Comparison of ENCODE assay signal across 2 cellular contexts in the genomic region with DNA sequence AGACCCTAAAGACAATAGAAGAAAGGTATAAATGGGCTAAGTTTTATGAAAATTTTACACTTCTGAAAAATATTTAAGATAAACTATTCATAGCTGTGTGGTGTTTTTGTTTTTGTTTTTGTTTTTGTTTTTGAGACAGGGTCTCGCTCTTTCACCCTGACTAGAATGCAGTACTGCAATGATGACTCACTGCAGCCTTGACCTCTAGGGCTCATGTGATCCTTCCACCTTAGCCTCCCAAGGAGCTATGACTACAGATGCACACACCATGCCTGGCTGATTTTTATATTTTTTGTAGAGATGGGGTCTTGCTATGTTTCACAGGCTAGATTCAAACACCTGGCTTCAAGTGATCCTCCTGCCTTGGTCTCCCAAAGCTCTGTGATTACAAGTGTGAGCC.
TF ChIP-seq lines count a peak whose summit lies in the region.

No MANE protein-coding gene starts in this region.

TF ChIP-seq in HEK293, 187 proteins besides CTCF, POLR2A, EP300 and RAD21 (continued from another document):
- TF ChIP-seq ZFP41 (tag by site-specific recombination; IDR thresholded peaks at IDR 0.05; ENCODE audit: borderline replicate concordance) (no peak), ZNF354C (tag by site-specific recombination; IDR thresholded peaks at IDR 0.05; ENCODE audit: borderline replicate concordance, low read depth) (no peak), ZSCAN23 (tag by site-specific recombination; IDR thresholded peaks at IDR 0.05) (no peak), ZNF239 (tag by site-specific recombination; IDR thresholded peaks at IDR 0.05) (no peak), BCL11A (tag by site-specific recombination; IDR thresholded peaks at IDR 0.05; ENCODE audit: low read depth) (peak; percentile 57; the same call in 1 of the 2 replicates), ZNF10 (tag by site-specific recombination; IDR thresholded peaks at IDR 0.05) (no peak), ZNF112 (tag by site-specific recombination; IDR thresholded peaks at IDR 0.05) (no peak), ZNF645 (tag by site-specific recombination; IDR thresholded peaks at IDR 0.05) (no peak), ZNF114 (tag by site-specific recombination; IDR thresholded peaks at IDR 0.05) (no peak), ATF2 (tag by site-specific recombination; IDR thresholded peaks at IDR 0.05; ENCODE audit: low read depth) (no peak), KLF7 (tag by site-specific recombination; IDR thresholded peaks at IDR 0.05; ENCODE audit: borderline replicate concordance) (no peak)

TF ChIP-seq in K562, 482 proteins besides CTCF, POLR2A, EP300 and RAD21 (continued from another document):
- TF ChIP-seq CTCFL (IDR thresholded peaks at IDR 0.05; ENCODE audit: borderline replicate concordance, insufficient read depth, low read depth, low read length, poor library complexity, severe bottlenecking), result no peak
- 0 out of 2 replicates have a peak, but pooled peaks have one; percentile 17 for TF ChIP-seq ARID1B (IDR thresholded peaks at IDR 0.05)
- TF ChIP-seq, protein P1, sequence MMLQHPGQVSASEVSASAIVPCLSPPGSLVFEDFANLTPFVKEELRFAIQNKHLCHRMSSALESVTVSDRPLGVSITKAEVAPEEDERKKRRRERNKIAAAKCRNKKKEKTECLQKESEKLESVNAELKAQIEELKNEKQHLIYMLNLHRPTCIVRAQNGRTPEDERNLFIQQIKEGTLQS (IDR thresholded peaks at IDR 0.05), result peak; percentile 75
- TF ChIP-seq, protein P1 (CRISPR knock-in tag; conservative IDR thresholded peaks at IDR 0.05), result no peak
